In genomic region chr4:168575473-168575872, GRCh38 we compare ENCODE assay signal across 17 cellular contexts.
"Had no signal": no experiment of that assay in that cellular context is flagged by ENCODE, and none has a peak within 500 bp of the region (broad histone marks: within the 10 kb centered on the region; RNA-seq: fewer than 3 reads in every experiment).

No MANE protein-coding gene starts in this region.

- H3K27ac ChIP-seq: dorsolateral prefrontal cortex, gastrocnemius medialis, lower lobe of right lung, prostate gland, right atrium auricular region, thoracic aorta, tibial nerve, upper lobe of left lung had no signal

- ATAC-seq: gastrocnemius medialis; left ventricle myocardium superior; lower lobe of right lung; naive thymus-derived CD8-positive, alpha-beta T cell; sciatic nerve had no signal

- H3K9me3 ChIP-seq: gastrocnemius medialis, lower lobe of right lung, prostate gland, right atrium auricular region, thoracic aorta, tibial nerve, upper lobe of left lung had no signal

- H3K4me3 ChIP-seq: dorsolateral prefrontal cortex, gastrocnemius medialis, lower lobe of right lung, prostate gland, right atrium auricular region, thoracic aorta, tibial nerve, upper lobe of left lung had no signal

- H3K4me1 ChIP-seq: lower lobe of right lung, prostate gland, upper lobe of left lung had no signal

- H3K4me1 Mint-ChIP-seq: naive thymus-derived CD8-positive, alpha-beta T cell; nephron progenitor cell had no signal

- DNase-seq: dorsolateral prefrontal cortex; effector CD4-positive, alpha-beta T cell; gastrocnemius medialis; head of caudate nucleus; left ventricle myocardium superior; lower lobe of right lung; naive thymus-derived CD8-positive, alpha-beta T cell; nephron progenitor cell; nucleus accumbens; stimulated activated CD4-positive, alpha-beta T cell treated with anti-CD3 and anti-CD28 coated beads, Interleukin-4, amount 100 ng/mL, for 4 hours; stimulated activated naive CD4-positive, alpha-beta T cell; upper lobe of left lung had no signal

- H3K27ac Mint-ChIP-seq: naive thymus-derived CD8-positive, alpha-beta T cell; nephron progenitor cell had no signal

- H3K36me3 ChIP-seq: gastrocnemius medialis, lower lobe of right lung, prostate gland, right atrium auricular region, thoracic aorta, tibial nerve, upper lobe of left lung had no signal

- H3K4me3 Mint-ChIP-seq: naive thymus-derived CD8-positive, alpha-beta T cell; nephron progenitor cell had no signal

- H3K27me3 ChIP-seq: gastrocnemius medialis, right atrium auricular region, tibial nerve, upper lobe of left lung had no signal
